15 cellular contexts compared by ENCODE assay signal in the genomic region with DNA sequence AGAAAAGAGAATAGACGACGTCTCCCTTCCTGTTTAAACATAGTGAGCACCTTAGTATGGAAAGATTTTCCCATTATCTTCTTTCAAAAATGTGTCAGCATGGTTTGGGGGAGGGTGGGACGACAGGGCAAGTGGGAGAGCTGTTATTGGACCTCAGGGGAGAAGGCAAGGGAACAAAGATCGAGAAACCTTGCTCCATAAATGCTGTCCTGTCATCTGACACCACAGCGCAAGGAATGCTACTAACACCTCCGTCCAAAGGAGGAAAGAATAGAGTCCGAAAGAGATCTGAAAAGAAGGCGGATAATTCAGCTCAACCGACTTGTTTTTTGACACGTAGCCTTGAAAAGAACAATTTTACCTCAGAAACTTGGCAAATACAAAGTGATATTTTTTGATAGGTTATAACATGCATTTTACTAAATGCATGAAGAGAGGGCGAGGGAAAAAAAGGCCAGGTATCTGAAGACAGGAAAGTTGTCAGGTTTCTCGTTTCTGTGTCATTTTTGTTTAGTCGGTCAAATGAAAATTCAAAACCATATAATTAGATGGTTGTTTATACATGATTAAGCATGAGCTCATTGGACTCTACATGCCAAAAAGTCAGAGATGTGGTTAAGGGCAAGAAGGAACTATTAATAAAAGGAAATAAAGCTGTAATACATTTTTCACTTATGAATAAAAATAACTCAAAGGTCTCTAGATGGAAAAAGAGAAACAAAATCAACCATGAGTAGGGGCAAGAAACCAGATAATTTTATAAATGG.
DNase-seq lines count a peak whose midpoint lies in the region; ATAC-seq and TF ChIP-seq lines count a peak whose summit lies in the region.
"Had no signal": no experiment of that assay in that cellular context is flagged by ENCODE, and none has a peak within 500 bp of the region (broad histone marks: within the 10 kb centered on the region; RNA-seq: fewer than 3 reads in every experiment).

No MANE protein-coding gene starts in this region.

- H3K79me2 ChIP-seq in GM23338 (replicated peaks; ENCODE audit: insufficient read depth) (no peaks in the 10 kb centered on the region), PC-9 (ENCODE audit: low read depth) (no peaks in the 10 kb centered on the region)

- intact Hi-C loops in sigmoid colon (cut with DNase I), result loop anchor here (10.0 kb wide), 1 partner anchor 49 kb away; no protein-coding TSS in a partner anchor
- intact Hi-C loops in PC-9 (cut with micrococcal nuclease; ENCODE audit: unreplicated experiment), result no loop called here

- no peaks in the 10 kb centered on the region for H3K9me3 Mint-ChIP-seq in GM23338

- H4K20me1 ChIP-seq in GM23338 (replicated peaks; ENCODE audit: insufficient read depth), result no peaks in the 10 kb centered on the region
- no peaks in the 10 kb centered on the region for H4K20me1 ChIP-seq in PC-9 (ENCODE audit: insufficient read depth)

- DNase-seq in GM23338 (ENCODE audit: low spot score) (peak; percentile 44), foreskin keratinocyte (peak; percentile 52 to 71), sigmoid colon (no peak), NCI-H2227 treated with DMSO at 0.1 percent for 48 hours (lab: John Stamatoyannopoulos, UW) (no peak), NCI-H2196 treated with DMSO at 0.1 percent for 48 hours (lab: John Stamatoyannopoulos, UW; ENCODE audit: unreplicated experiment) (no peak), PC-9 (no peak)
- DNase-seq: activated CD4-positive, alpha-beta T cell treated with anti-CD3 and anti-CD28 coated beads, Interleukin-2, amount 50 U/mL, for 1 hour; activated naive CD4-positive, alpha-beta T cell; DMS 273 treated with DMSO at 0.1 percent for 48 hours; effector CD4-positive, alpha-beta T cell; NCI-H2171 treated with DMSO at 0.1 percent for 48 hours; transverse colon had no signal

- H3F3A ChIP-seq in GM23338 (replicated peaks; ENCODE audit: low read depth), result no peaks in the 10 kb centered on the region
- no peaks in the 10 kb centered on the region for H3F3A ChIP-seq in PC-9 (ENCODE audit: insufficient read depth, low read depth)

- H3K4me1 Mint-ChIP-seq in GM23338, result peaks cover 34% of the 10 kb centered on the region; the same call in 2 of the 3 replicates

- CTCF ChIA-PET in PC-9 (lab: Charles Lee), result no interaction called here

- H3K9me2 ChIP-seq in GM23338 (ENCODE audit: insufficient read depth) (no peaks in the 10 kb centered on the region; the same call in 1 of the 2 replicates), PC-9 (ENCODE audit: insufficient read depth) (no peaks in the 10 kb centered on the region)

- H3K27me3 Mint-ChIP-seq in GM23338 (ENCODE audit: insufficient read depth, low read depth, poor library complexity), result peaks cover 2% of the 10 kb centered on the region

- H3K4me3 ChIP-seq in GM23338 (no peak overlapping the region), sigmoid colon (no peak overlapping the region), PC-9 (no peak overlapping the region)
- H3K4me3 ChIP-seq: SK-N-MC had no signal

- H3K36me3 ChIP-seq in GM23338 (ENCODE audit: insufficient read depth), result no peaks in the 10 kb centered on the region
- H3K36me3 ChIP-seq in sigmoid colon, result no peaks in the 10 kb centered on the region
- H3K36me3 ChIP-seq in PC-9 (ENCODE audit: low read depth), result no peaks in the 10 kb centered on the region
- H3K36me3 ChIP-seq: transverse colon had no signal

- no peak overlapping the region for H3K4me2 ChIP-seq in GM23338
- no peak overlapping the region for H3K4me2 ChIP-seq in PC-9

- no peak for TF ChIP-seq POLR2A in sigmoid colon (IDR thresholded peaks at IDR 0.05)

- no peak for TF ChIP-seq CTCF in GM23338 (conservative IDR thresholded peaks at IDR 0.05; ENCODE audit: low read depth in 2 of 2)
- no peak for TF ChIP-seq CTCF in VCaP (conservative IDR thresholded peaks at IDR 0.05)
- no peak for TF ChIP-seq CTCF in foreskin keratinocyte (conservative IDR thresholded peaks at IDR 0.05)
- no peak for TF ChIP-seq CTCF in sigmoid colon (IDR thresholded peaks at IDR 0.05)
- no peak for TF ChIP-seq CTCF in PC-9 (conservative IDR thresholded peaks at IDR 0.05)

- POLR2A ChIA-PET in PC-9 (lab: Charles Lee; ENCODE audit: unreplicated experiment), result no interaction called here

- WGBS in sigmoid colon, 2 donors, result 73 to 89% methylated on average over 13 of the region's 13 CpGs

- H2AFZ ChIP-seq in GM23338, result peak overlapping the region; percentile 34; the same call in 1 of the 2 replicates
- H2AFZ ChIP-seq in PC-9, result no peak overlapping the region

- no peak overlapping the region for H3K27ac ChIP-seq in GM23338 (ENCODE audit: low read depth)
- H3K27ac ChIP-seq in VCaP, result peak overlapping the region; percentile 21; the same call in 1 of the 2 replicates
- no peak overlapping the region for H3K27ac ChIP-seq in foreskin keratinocyte
- peak overlapping the region in 3 of 4 donors; percentile 48 to 67 (median 57) for H3K27ac ChIP-seq in sigmoid colon
- no peak overlapping the region for H3K27ac ChIP-seq in PC-9
- H3K27ac ChIP-seq: SK-N-MC had no signal

- H3K4me1 ChIP-seq in GM23338 (ENCODE audit: insufficient read depth), result peaks cover 10% of the 10 kb centered on the region
- H3K4me1 ChIP-seq in foreskin keratinocyte, result peaks cover 14% of the 10 kb centered on the region
- peaks cover 0 to 34% (median 23%) of the 10 kb centered on the region in 4 donors for H3K4me1 ChIP-seq in sigmoid colon
- peaks cover 3% of the 10 kb centered on the region for H3K4me1 ChIP-seq in PC-9 (replicated peaks; ENCODE audit: insufficient read depth)

- H3K27me3 ChIP-seq in GM23338 (ENCODE audit: insufficient read depth), result no peaks in the 10 kb centered on the region
- no peaks in the 10 kb centered on the region for H3K27me3 ChIP-seq in foreskin keratinocyte
- H3K27me3 ChIP-seq in sigmoid colon, result no peaks in the 10 kb centered on the region
- H3K27me3 ChIP-seq in PC-9 (ENCODE audit: insufficient read depth, low read depth), result no peaks in the 10 kb centered on the region
- H3K27me3 ChIP-seq: transverse colon had no signal

- H3K9me3 ChIP-seq in sigmoid colon (no peaks in the 10 kb centered on the region), PC-9 (ENCODE audit: insufficient read depth, low read depth) (no peaks in the 10 kb centered on the region)
- H3K9me3 ChIP-seq: transverse colon had no signal

- no peak overlapping the region for H3K27ac Mint-ChIP-seq in GM23338

- ATAC-seq in GM23338 (peak; percentile 69), foreskin keratinocyte (peak; percentile 83), GM19328 (IDR thresholded peaks at IDR 0.05; ENCODE audit: unreplicated experiment) (no peak)

- TF ChIP-seq EP300 in sigmoid colon (IDR thresholded peaks at IDR 0.05), result no peak

- no peaks in the 10 kb centered on the region for H3K36me3 Mint-ChIP-seq in GM23338 (ENCODE audit: low read depth)

- H3K4me3 Mint-ChIP-seq in GM23338, result no peak overlapping the region

- BruUV-seq in PC-9 (replicated peaks; lab: Mats Ljungman, UMichigan), result no TSS peak

TF ChIP-seq in GM23338, 12 proteins besides CTCF, POLR2A, EP300 and RAD21:
- TF ChIP-seq EZH2 (IDR thresholded peaks at IDR 0.05; ENCODE audit: low read depth, unreplicated experiment), result no peak

Comparison
In these comparisons a context has a peak if more than half of its experiments do, and no peak if none do; other contexts are left out.
1. DNase-seq: peak in GM23338 (single experiment) and foreskin keratinocyte (2 of 2); none in sigmoid colon (single experiment), NCI-H2227 treated with DMSO at 0.1 percent for 48 hours (single experiment), NCI-H2196 treated with DMSO at 0.1 percent for 48 hours (single experiment) and PC-9 (0 of 2).
2. H3K27ac ChIP-seq: peak in VCaP (single experiment) and sigmoid colon (3 of 4); none in GM23338 (single experiment), foreskin keratinocyte (single experiment) and PC-9 (single experiment).